ENCODE assay signal across 27 cellular contexts in the genomic region with DNA sequence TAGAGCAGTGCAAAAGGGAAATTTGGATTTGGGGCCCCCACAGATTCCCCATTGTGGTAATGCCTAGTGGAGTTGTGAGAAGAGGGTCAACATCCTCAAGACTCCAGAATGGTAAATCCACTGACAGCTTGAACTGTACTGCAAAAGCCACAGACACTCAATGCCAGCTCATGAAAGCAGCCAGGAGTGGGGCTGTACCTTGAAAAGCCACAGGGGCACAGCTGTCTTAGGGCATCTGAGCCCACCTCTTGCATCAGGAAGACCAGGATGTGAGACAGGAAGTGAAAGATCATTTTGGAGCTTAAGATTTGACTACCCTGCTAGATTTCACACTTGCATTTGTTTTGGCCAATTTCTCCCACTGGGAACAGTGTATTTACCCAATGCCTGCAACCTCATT.
"Had no signal": no experiment of that assay in that cellular context is flagged by ENCODE, and none has a peak within 500 bp of the region (broad histone marks: within the 10 kb centered on the region; RNA-seq: fewer than 3 reads in every experiment).

No MANE protein-coding gene starts in this region.

- H3K4me3 ChIP-seq: coronary artery, dorsolateral prefrontal cortex, esophagus squamous epithelium, gastrocnemius medialis, heart right ventricle, left lung, lower lobe of right lung, mucosa of descending colon had no signal

- H3K9me3 ChIP-seq: gastrocnemius medialis had no signal

- H3K27ac Mint-ChIP-seq: mesothelial cell of epicardium; naive thymus-derived CD8-positive, alpha-beta T cell had no signal

- H3K4me3 Mint-ChIP-seq: mesothelial cell of epicardium; naive B cell; naive thymus-derived CD8-positive, alpha-beta T cell had no signal

- H3K36me3 ChIP-seq: esophagus squamous epithelium, gastrocnemius medialis, heart right ventricle, left lung, lower lobe of right lung had no signal

- FAIRE-seq: endometrium, islet of Langerhans, keratinocyte had no signal

- H3K27me3 Mint-ChIP-seq: naive B cell; naive thymus-derived CD8-positive, alpha-beta T cell had no signal

- H3K36me3 Mint-ChIP-seq: naive B cell had no signal

- DNase-seq: dermis blood vessel endothelial cell; dorsolateral prefrontal cortex; effector CD4-positive, alpha-beta T cell; effector memory CD4-positive, alpha-beta T cell; erythroblast; esophagus squamous epithelium; foreskin fibroblast; foreskin melanocyte; gastrocnemius medialis; glutamatergic neuron; head of caudate nucleus; heart right ventricle; hippocampal formation; left cardiac atrium; left lung; left ventricle myocardium superior; lower lobe of right lung; mesenchymal stem cell; mucosa of descending colon; naive B cell had no signal

- ATAC-seq: esophagus mucosa; gastrocnemius medialis; heart right ventricle; left cardiac atrium; left lung; left ventricle myocardium superior; lower lobe of right lung; mucosa of descending colon; naive thymus-derived CD8-positive, alpha-beta T cell had no signal

- H3K27me3 ChIP-seq: esophagus squamous epithelium, gastrocnemius medialis, heart right ventricle, left lung had no signal

- H3K4me1 Mint-ChIP-seq: mesothelial cell of epicardium; naive B cell; naive thymus-derived CD8-positive, alpha-beta T cell had no signal
